Comparison of ENCODE assay signal across 1 cellular context in the genomic region with DNA sequence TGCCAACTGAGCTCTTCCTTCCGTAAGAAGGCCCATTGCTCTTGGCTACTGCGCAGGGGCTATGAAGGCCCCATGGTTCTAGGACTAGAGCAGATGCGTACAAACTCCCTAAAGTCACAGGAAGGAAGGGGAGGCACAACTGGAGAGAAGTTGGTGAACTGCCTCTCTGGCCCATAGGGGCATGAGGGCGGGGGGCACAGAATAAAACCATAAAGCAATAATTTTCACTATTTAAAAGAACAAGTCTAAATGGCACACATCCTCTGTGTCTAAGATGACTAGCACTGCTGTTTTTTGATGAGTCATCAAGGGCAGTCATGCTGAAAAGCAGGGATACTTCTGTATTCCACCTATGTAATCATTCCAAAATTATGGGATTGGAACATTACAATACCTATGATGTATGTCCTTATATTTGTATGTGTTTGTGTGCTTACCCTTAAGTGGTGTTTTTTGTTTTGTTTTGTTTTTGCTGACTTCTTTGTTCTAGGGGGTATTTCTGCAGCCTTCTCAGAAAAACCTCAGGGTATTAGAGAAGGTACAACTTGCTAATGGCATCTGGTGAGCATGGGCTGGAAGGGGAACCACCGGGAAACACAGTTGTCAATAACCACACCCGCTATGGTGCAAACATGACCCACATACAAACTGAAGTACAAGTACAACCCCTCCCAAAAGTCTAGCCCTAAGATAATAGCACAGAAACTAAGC.
TF ChIP-seq lines count a peak whose summit lies in the region.

No MANE protein-coding gene starts in this region.

TF ChIP-seq in GM12878, 131 proteins besides CTCF, POLR2A, EP300 and RAD21 (continued from another document):
- TF ChIP-seq, protein P1, sequence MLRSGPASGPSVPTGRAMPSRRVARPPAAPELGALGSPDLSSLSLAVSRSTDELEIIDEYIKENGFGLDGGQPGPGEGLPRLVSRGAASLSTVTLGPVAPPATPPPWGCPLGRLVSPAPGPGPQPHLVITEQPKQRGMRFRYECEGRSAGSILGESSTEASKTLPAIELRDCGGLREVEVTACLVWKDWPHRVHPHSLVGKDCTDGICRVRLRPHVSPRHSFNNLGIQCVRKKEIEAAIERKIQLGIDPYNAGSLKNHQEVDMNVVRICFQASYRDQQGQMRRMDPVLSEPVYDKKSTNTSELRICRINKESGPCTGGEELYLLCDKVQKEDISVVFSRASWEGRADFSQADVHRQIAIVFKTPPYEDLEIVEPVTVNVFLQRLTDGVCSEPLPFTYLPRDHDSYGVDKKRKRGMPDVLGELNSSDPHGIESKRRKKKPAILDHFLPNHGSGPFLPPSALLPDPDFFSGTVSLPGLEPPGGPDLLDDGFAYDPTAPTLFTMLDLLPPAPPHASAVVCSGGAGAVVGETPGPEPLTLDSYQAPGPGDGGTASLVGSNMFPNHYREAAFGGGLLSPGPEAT (IDR thresholded peaks at IDR 0.05; ENCODE audit: low read depth) = peak; percentile 87
- TF ChIP-seq, protein P2, sequence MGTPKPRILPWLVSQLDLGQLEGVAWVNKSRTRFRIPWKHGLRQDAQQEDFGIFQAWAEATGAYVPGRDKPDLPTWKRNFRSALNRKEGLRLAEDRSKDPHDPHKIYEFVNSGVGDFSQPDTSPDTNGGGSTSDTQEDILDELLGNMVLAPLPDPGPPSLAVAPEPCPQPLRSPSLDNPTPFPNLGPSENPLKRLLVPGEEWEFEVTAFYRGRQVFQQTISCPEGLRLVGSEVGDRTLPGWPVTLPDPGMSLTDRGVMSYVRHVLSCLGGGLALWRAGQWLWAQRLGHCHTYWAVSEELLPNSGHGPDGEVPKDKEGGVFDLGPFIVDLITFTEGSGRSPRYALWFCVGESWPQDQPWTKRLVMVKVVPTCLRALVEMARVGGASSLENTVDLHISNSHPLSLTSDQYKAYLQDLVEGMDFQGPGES (IDR thresholded peaks at IDR 0.05) = no peak
- TF ChIP-seq, protein P3, sequence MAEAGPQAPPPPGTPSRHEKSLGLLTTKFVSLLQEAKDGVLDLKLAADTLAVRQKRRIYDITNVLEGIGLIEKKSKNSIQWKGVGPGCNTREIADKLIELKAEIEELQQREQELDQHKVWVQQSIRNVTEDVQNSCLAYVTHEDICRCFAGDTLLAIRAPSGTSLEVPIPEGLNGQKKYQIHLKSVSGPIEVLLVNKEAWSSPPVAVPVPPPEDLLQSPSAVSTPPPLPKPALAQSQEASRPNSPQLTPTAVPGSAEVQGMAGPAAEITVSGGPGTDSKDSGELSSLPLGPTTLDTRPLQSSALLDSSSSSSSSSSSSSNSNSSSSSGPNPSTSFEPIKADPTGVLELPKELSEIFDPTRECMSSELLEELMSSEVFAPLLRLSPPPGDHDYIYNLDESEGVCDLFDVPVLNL (IDR thresholded peaks at IDR 0.05; ENCODE audit: low read depth, low read length) = no peak
- TF ChIP-seq IRF4 (IDR thresholded peaks at IDR 0.05; ENCODE audit: low read depth, low read length) (peak; percentile 37; the same call in 1 of the 2 replicates), ZBED1 (IDR thresholded peaks at IDR 0.05; ENCODE audit: borderline replicate concordance) (peak; percentile 60; the same call in 1 of the 2 replicates), SIX5 (IDR thresholded peaks at IDR 0.05; ENCODE audit: low read depth, low read length, severe bottlenecking) (no peak), MTA2 (IDR thresholded peaks at IDR 0.05; ENCODE audit: low read depth) (peak; percentile 89), HDGF (IDR thresholded peaks at IDR 0.05) (0 out of 2 replicates have a peak, but pooled peaks have one; percentile 74), RUNX3 (IDR thresholded peaks at IDR 0.05; ENCODE audit: low read length) (peak; percentile 87), SRF (IDR thresholded peaks at IDR 0.05; ENCODE audit: low read depth in 2 of 2, low read length in 2 of 2) (no peak)
- TF ChIP-seq, protein P4, sequence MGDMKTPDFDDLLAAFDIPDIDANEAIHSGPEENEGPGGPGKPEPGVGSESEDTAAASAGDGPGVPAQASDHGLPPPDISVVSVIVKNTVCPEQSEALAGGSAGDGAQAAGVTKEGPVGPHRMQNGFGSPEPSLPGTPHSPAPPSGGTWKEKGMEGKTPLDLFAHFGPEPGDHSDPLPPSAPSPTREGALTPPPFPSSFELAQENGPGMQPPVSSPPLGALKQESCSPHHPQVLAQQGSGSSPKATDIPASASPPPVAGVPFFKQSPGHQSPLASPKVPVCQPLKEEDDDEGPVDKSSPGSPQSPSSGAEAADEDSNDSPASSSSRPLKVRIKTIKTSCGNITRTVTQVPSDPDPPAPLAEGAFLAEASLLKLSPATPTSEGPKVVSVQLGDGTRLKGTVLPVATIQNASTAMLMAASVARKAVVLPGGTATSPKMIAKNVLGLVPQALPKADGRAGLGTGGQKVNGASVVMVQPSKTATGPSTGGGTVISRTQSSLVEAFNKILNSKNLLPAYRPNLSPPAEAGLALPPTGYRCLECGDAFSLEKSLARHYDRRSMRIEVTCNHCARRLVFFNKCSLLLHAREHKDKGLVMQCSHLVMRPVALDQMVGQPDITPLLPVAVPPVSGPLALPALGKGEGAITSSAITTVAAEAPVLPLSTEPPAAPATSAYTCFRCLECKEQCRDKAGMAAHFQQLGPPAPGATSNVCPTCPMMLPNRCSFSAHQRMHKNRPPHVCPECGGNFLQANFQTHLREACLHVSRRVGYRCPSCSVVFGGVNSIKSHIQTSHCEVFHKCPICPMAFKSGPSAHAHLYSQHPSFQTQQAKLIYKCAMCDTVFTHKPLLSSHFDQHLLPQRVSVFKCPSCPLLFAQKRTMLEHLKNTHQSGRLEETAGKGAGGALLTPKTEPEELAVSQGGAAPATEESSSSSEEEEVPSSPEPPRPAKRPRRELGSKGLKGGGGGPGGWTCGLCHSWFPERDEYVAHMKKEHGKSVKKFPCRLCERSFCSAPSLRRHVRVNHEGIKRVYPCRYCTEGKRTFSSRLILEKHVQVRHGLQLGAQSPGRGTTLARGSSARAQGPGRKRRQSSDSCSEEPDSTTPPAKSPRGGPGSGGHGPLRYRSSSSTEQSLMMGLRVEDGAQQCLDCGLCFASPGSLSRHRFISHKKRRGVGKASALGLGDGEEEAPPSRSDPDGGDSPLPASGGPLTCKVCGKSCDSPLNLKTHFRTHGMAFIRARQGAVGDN (IDR thresholded peaks at IDR 0.05) = peak; percentile 49; the same call in 1 of the 2 replicates
- TF ChIP-seq, protein P5, sequence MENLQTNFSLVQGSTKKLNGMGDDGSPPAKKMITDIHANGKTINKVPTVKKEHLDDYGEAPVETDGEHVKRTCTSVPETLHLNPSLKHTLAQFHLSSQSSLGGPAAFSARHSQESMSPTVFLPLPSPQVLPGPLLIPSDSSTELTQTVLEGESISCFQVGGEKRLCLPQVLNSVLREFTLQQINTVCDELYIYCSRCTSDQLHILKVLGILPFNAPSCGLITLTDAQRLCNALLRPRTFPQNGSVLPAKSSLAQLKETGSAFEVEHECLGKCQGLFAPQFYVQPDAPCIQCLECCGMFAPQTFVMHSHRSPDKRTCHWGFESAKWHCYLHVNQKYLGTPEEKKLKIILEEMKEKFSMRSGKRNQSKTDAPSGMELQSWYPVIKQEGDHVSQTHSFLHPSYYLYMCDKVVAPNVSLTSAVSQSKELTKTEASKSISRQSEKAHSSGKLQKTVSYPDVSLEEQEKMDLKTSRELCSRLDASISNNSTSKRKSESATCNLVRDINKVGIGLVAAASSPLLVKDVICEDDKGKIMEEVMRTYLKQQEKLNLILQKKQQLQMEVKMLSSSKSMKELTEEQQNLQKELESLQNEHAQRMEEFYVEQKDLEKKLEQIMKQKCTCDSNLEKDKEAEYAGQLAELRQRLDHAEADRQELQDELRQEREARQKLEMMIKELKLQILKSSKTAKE (IDR thresholded peaks at IDR 0.05; ENCODE audit: low read depth, poor library complexity, severe bottlenecking) = peak; percentile 82
- TF ChIP-seq, protein P6, sequence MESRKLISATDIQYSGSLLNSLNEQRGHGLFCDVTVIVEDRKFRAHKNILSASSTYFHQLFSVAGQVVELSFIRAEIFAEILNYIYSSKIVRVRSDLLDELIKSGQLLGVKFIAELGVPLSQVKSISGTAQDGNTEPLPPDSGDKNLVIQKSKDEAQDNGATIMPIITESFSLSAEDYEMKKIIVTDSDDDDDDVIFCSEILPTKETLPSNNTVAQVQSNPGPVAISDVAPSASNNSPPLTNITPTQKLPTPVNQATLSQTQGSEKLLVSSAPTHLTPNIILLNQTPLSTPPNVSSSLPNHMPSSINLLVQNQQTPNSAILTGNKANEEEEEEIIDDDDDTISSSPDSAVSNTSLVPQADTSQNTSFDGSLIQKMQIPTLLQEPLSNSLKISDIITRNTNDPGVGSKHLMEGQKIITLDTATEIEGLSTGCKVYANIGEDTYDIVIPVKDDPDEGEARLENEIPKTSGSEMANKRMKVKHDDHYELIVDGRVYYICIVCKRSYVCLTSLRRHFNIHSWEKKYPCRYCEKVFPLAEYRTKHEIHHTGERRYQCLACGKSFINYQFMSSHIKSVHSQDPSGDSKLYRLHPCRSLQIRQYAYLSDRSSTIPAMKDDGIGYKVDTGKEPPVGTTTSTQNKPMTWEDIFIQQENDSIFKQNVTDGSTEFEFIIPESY (IDR thresholded peaks at IDR 0.05) = no peak
